In the genomic region with DNA sequence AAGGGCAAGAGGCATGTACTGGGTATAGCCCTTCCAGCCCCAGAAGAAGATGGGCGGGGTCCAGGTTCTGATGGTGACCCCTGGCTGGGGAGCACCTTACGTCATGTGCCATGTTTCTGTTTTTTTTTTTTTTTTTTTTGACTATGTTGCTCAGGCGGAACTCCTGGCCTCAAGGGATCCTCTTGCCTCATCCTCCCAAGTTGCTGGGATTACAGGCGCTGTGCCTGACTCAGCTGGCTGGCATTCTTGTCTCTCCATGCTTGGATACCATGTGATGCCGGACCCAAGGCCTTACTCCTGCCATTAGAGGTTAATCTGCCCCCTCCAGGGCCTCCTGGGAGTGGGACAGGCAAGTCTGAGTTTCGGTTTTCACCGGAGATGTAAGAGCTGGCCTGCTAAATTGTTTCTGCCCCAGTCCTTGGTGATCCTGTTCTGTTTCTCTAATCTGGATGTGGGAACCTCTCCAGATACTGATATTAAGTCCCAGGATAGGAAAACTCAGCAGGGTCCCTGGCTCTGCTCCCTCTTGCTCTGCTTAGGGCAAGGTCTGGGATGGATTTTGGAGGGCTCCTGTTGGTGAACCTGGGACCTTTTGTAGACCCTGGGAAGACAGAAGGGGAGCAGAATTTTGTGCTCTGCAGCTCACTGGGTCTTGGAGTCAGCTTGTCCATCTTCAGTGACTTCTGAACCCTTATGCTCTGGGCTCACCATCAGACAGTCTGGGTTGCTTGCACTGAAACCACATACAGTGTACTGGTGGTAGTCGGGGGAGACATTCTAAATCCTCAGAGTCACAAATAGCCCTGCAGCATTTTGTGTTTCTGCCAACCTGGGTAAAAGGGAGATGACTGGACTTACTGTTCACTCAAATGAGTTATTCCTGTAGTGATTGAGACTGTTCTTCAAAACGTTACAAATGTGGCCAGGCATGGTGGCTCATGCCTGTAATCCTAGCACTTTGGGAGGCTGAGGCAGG, we compare ENCODE assay signal across 10 cellular contexts. TPM values are rescaled to one million over a fixed set of nuclear protein-coding genes. Genes with fewer than 3 reads are reported as not detected.
A peak's percentile ranks its signal among the peaks of the same experiment; 100 is the strongest.
DNase-seq lines count a peak whose midpoint lies in the region; ATAC-seq and TF ChIP-seq lines count a peak whose summit lies in the region.
"Had no signal": no experiment of that assay in that cellular context is flagged by ENCODE, and none has a peak within 500 bp of the region (broad histone marks: within the 10 kb centered on the region; RNA-seq: fewer than 3 reads in every experiment).

No MANE protein-coding gene starts in this region.

- ATAC-seq in activated CD4-positive, CD25-positive, alpha-beta regulatory T cell treated with anti-CD3 and anti-CD28 coated beads, Interleukin-2, amount 50 U/mL, for 24 hours, result no peak
- ATAC-seq: activated CD8-positive, alpha-beta T cell treated with anti-CD3 and anti-CD28 coated beads, Interleukin-2, amount 10 ng/mL, durations not matched to agents 7 days and 5 days; stimulated activated naive CD8-positive, alpha-beta T cell treated with anti-CD3 and anti-CD28 coated beads, Interleukin-15, Interleukin-2, amounts not matched to agents 100 U/mL and 50 U/mL, for 24 hours had no signal

- H3K36me3 ChIP-seq in BLaER1 treated with 17β-estradiol and CSF1 and Interleukin-3, amounts not matched to agents 10 nM and 100 nM, result no peaks in the 10 kb centered on the region
- H3K36me3 ChIP-seq in ovary, result no peaks in the 10 kb centered on the region

- WGBS in ovary, 3 donors, result 18 to 30% (median 26%) methylated on average over 9 of the region's 9 CpGs

- H3K9ac ChIP-seq in BLaER1 treated with 17β-estradiol and CSF1 and Interleukin-3, amounts not matched to agents 10 nM and 100 nM, result peak overlapping the region; percentile 6 to 65 (median 37); a peak in 18 of 22 replicates

- no peak for TF ChIP-seq POLR2A in ovary (IDR thresholded peaks at IDR 0.05)

- H3K9me3 ChIP-seq in BLaER1 treated with 17β-estradiol and CSF1 and Interleukin-3, amounts not matched to agents 10 nM and 100 nM (replicated peaks in 1 of 11), result no peaks in the 10 kb centered on the region
- H3K9me3 ChIP-seq in ovary, result no peaks in the 10 kb centered on the region

- H3K27me3 ChIP-seq in BLaER1 treated with 17β-estradiol and CSF1 and Interleukin-3, amounts not matched to agents 10 nM and 100 nM, result no peaks in the 10 kb centered on the region
- no peaks in the 10 kb centered on the region for H3K27me3 ChIP-seq in ovary

- H4K20me1 ChIP-seq in BLaER1 treated with 17β-estradiol and CSF1 and Interleukin-3, amounts not matched to agents 10 nM and 100 nM, result peaks cover 0 to 79% (median 36%) of the 10 kb centered on the region in 11 experiments; a peak in 15 of 22 replicates

- peak overlapping the region in 10 of 11 experiments; percentile 32 to 67 (median 50); a peak in 20 of 22 replicates for H3K27ac ChIP-seq in BLaER1 treated with 17β-estradiol and CSF1 and Interleukin-3, amounts not matched to agents 10 nM and 100 nM
- peak overlapping the region in 1 of 2 donors; percentile 55 for H3K27ac ChIP-seq in ovary

- TF ChIP-seq CTCF in fibroblast of pulmonary artery (IDR thresholded peaks at IDR 0.05; ENCODE audit: low read length, missing control alignments) (peak; percentile 15), ovary (IDR thresholded peaks at IDR 0.05) (no peak)

- H3K4me1 ChIP-seq in BLaER1 treated with 17β-estradiol and CSF1 and Interleukin-3, amounts not matched to agents 10 nM and 100 nM, result peaks cover 41 to 77% (median 58%) of the 10 kb centered on the region in 10 experiments
- peaks cover 38% of the 10 kb centered on the region for H3K4me1 ChIP-seq in ovary (ENCODE audit: insufficient read depth)

- intact Hi-C loops in ovary (cut with DNase I), result loop anchor here in 2 of 4 donors (5.0 to 10.0 kb wide), 2 partner anchors 44 to 46 kb away; a partner anchor contains a TSS

- peak overlapping the region in 1 of 10 experiments; percentile 28; a peak in 1 of 20 replicates for H3K4me3 ChIP-seq in BLaER1 treated with 17β-estradiol and CSF1 and Interleukin-3, amounts not matched to agents 10 nM and 100 nM
- H3K4me3 ChIP-seq in fibroblast of pulmonary artery (replicated peaks; ENCODE audit: low read depth, low read length), result no peak overlapping the region
- H3K4me3 ChIP-seq in ovary, result no peak overlapping the region

- TF ChIP-seq EP300 in ovary (IDR thresholded peaks at IDR 0.05), result peak; percentile 58

- DNase-seq in RPMI7951 (ENCODE audit: low read depth) (peak; percentile 99), fibroblast of pulmonary artery (ENCODE audit: low read depth) (peak; percentile 98), ovary (peak; percentile 73 to 92 (median 83)), SHP77 treated with DMSO at 0.1 percent for 48 hours (lab: John Stamatoyannopoulos, UW) (no peak), NCI-H2081 (lab: John Stamatoyannopoulos, UW) (no peak), Kasumi-1 (lab: John Stamatoyannopoulos, UW) (no peak)
- DNase-seq: activated CD8-positive, alpha-beta T cell treated with anti-CD3 and anti-CD28 coated beads, Interleukin-2, amount 10 ng/mL, durations not matched to agents 7 days and 5 days; stimulated activated naive CD8-positive, alpha-beta T cell treated with anti-CD3 and anti-CD28 coated beads, Interleukin-15, Interleukin-2, amounts not matched to agents 100 U/mL and 50 U/mL, for 24 hours had no signal

- H3K4me2 ChIP-seq in BLaER1 treated with 17β-estradiol and CSF1 and Interleukin-3, amounts not matched to agents 10 nM and 100 nM, result peak overlapping the region; percentile 55 to 85 (median 73)

RNA-seq across cellular contexts. Expression of a gene that starts 45.1 kb away (rescaled TPM):
- total RNA-seq in RPMI7951 (2014; rRNA removed; shearing (Covaris generic)), result 59.6 and 66.4 TPM in 2 replicates
- 100 to 1,000 TPM in 4 of 7 donors, 10 to 100 TPM in 3; 65.7 to 167 (median 105) TPM for total RNA-seq in ovary
- polyA plus RNA-seq in ovary, result 10 to 100 TPM; 44.4 to 79.6 TPM

RNA-seq across cellular contexts. Expression of a gene that starts 49.8 kb away (rescaled TPM):
- total RNA-seq in RPMI7951 (2014; rRNA removed; shearing (Covaris generic)), result 10.7 and 16.7 TPM in 2 replicates
- 10 to 100 TPM; 21.0 to 73.3 (median 38.0) TPM for total RNA-seq in ovary
- polyA plus RNA-seq in ovary, result 10 to 100 TPM; 26.6 to 26.9 TPM

Comparison
In these comparisons a context has a peak if more than half of its experiments do, and no peak if none do; other contexts are left out.
1. DNase-seq: peak in RPMI7951 (single experiment), fibroblast of pulmonary artery (single experiment) and ovary (5 of 5); none in SHP77 treated with DMSO at 0.1 percent for 48 hours (single experiment), NCI-H2081 (0 of 2) and Kasumi-1 (0 of 2).